ENCODE assay signal across 14 cellular contexts in genomic region chr2:16321872-16322271, GRCh38.
A peak's percentile ranks its signal among the peaks of the same experiment; 100 is the strongest.
DNase-seq lines count a peak whose midpoint lies in the region; ATAC-seq and TF ChIP-seq lines count a peak whose summit lies in the region.
"Had no signal": no experiment of that assay in that cellular context is flagged by ENCODE, and none has a peak within 500 bp of the region (broad histone marks: within the 10 kb centered on the region; RNA-seq: fewer than 3 reads in every experiment).

No MANE protein-coding gene starts in this region.

- H3K4me1 Mint-ChIP-seq in naive thymus-derived CD4-positive, alpha-beta T cell: peaks cover 0 to 2% (median 0%) of the 10 kb centered on the region in 7 donors
- H3K4me1 Mint-ChIP-seq: activated naive CD8-positive, alpha-beta T cell treated with anti-CD3 and anti-CD28 coated beads, Interleukin-2, amount 10 ng/mL, durations not matched to agents 7 days and 5 days had no signal

- TF ChIP-seq RAD21 in liver (IDR thresholded peaks at IDR 0.05): peak; percentile 29 to 43

- no TSS peak for BruUV-seq in A673 (replicated peaks; lab: Mats Ljungman, UMichigan)

- H3K4me3 ChIP-seq in A673 (ENCODE audit: low read depth, low read length, poor library complexity, severe bottlenecking) (no peak overlapping the region), liver (ENCODE audit: low read depth in 1 of 3, low read length in 3 of 3) (no peak overlapping the region)
- H3K4me3 ChIP-seq in naive thymus-derived CD4-positive, alpha-beta T cell (ENCODE audit: low read length): no peak overlapping the region
- H3K4me3 ChIP-seq: mucosa of descending colon had no signal

- ATAC-seq in naive thymus-derived CD4-positive, alpha-beta T cell: no peak
- no peak for ATAC-seq in GM19324 (IDR thresholded peaks at IDR 0.05; ENCODE audit: low FRiP score, unreplicated experiment)
- ATAC-seq: mucosa of descending colon had no signal

- CTCF ChIA-PET in A673 (lab: Charles Lee): no interaction called here
- CTCF ChIA-PET in naive thymus-derived CD4-positive, alpha-beta T cell (lab: Charles Lee): no interaction called here

- H3K36me3 ChIP-seq in A673 (ENCODE audit: insufficient read depth, low read length, poor library complexity, severe bottlenecking) (no peaks in the 10 kb centered on the region), liver (ENCODE audit: control insufficient read depth in 4 of 4, insufficient read depth in 3 of 4, low read depth in 1 of 4, low read length in 3 of 4) (no peaks in the 10 kb centered on the region)
- H3K36me3 ChIP-seq in naive thymus-derived CD4-positive, alpha-beta T cell (ENCODE audit: control insufficient read depth in 2 of 3, insufficient read depth in 3 of 3, low read length in 3 of 3): no peaks in the 10 kb centered on the region

- H3K4me1 ChIP-seq in A673 (ENCODE audit: insufficient read depth, low read length, poor library complexity, severe bottlenecking) (no peaks in the 10 kb centered on the region), liver (ENCODE audit: control insufficient read depth in 4 of 4, insufficient read depth in 4 of 4, low read length in 3 of 4) (peaks cover 0 to 4% (median 0%) of the 10 kb centered on the region in 4 donors)
- no peaks in the 10 kb centered on the region for H3K4me1 ChIP-seq in naive thymus-derived CD4-positive, alpha-beta T cell (ENCODE audit: control insufficient read depth in 2 of 2, insufficient read depth in 2 of 2, low read length in 2 of 2)
- H3K4me1 ChIP-seq: parathyroid adenoma had no signal

- POLR2A ChIA-PET in A673 (lab: Charles Lee; ENCODE audit: low non-redundant PET): no interaction called here
- POLR2A ChIA-PET in naive thymus-derived CD4-positive, alpha-beta T cell (lab: Charles Lee): no interaction called here

- no peaks in the 10 kb centered on the region for H3K27me3 ChIP-seq in A673 (replicated peaks; ENCODE audit: insufficient read depth, low read depth, low read length, poor library complexity)
- H3K27me3 ChIP-seq in liver (ENCODE audit: control insufficient read depth in 4 of 4, insufficient read depth in 4 of 4, low read length in 3 of 4): no peaks in the 10 kb centered on the region
- no peaks in the 10 kb centered on the region for H3K27me3 ChIP-seq in naive thymus-derived CD4-positive, alpha-beta T cell (ENCODE audit: control insufficient read depth in 2 of 2, insufficient read depth in 2 of 2, low read length in 2 of 2)

- peaks cover 0 to 5% (median 0%) of the 10 kb centered on the region in 5 donors for H3K27me3 Mint-ChIP-seq in naive thymus-derived CD4-positive, alpha-beta T cell
- H3K27me3 Mint-ChIP-seq: activated naive CD8-positive, alpha-beta T cell treated with anti-CD3 and anti-CD28 coated beads, Interleukin-2, amount 10 ng/mL, durations not matched to agents 7 days and 5 days had no signal

- 91% methylated on average over 4 of the region's 4 CpGs for WGBS in liver

- H3K9me3 ChIP-seq in A673 (ENCODE audit: low read depth, low read length, poor library complexity, severe bottlenecking): no peaks in the 10 kb centered on the region
- H3K9me3 ChIP-seq in liver (ENCODE audit: control insufficient read depth in 4 of 4, low read length in 3 of 4): no peaks in the 10 kb centered on the region
- no peaks in the 10 kb centered on the region for H3K9me3 ChIP-seq in naive thymus-derived CD4-positive, alpha-beta T cell (ENCODE audit: control insufficient read depth in 2 of 3, low read length in 3 of 3)
- H3K9me3 ChIP-seq: mucosa of descending colon had no signal

- H3K4me3 Mint-ChIP-seq in naive thymus-derived CD4-positive, alpha-beta T cell: no peak overlapping the region
- H3K4me3 Mint-ChIP-seq: activated naive CD8-positive, alpha-beta T cell treated with anti-CD3 and anti-CD28 coated beads, Interleukin-2, amount 10 ng/mL, durations not matched to agents 7 days and 5 days had no signal

- H3K9ac ChIP-seq in liver (ENCODE audit: low read depth in 1 of 2, low read length in 2 of 2): no peak overlapping the region
- H3K9ac ChIP-seq: parathyroid adenoma had no signal

- intact Hi-C loops in A673 (cut with micrococcal nuclease; ENCODE audit: unreplicated experiment): no loop called here
- intact Hi-C loops in naive thymus-derived CD4-positive, alpha-beta T cell (cut with micrococcal nuclease): loop anchor here in 1 of 2 donors (1.0 kb wide), 1 partner anchor 34 kb away; no protein-coding TSS in a partner anchor

- TF ChIP-seq CTCF in A673 (conservative IDR thresholded peaks at IDR 0.05; ENCODE audit: low read depth, low read length) (0 out of 2 replicates have a peak, but pooled peaks have one; percentile 15), liver (IDR thresholded peaks at IDR 0.05; ENCODE audit: low read depth, low read length, missing input control) (no peak)

- peaks cover 0 to 2% (median 0%) of the 10 kb centered on the region in 11 donors for H3K9me3 Mint-ChIP-seq in naive thymus-derived CD4-positive, alpha-beta T cell
- H3K9me3 Mint-ChIP-seq: activated naive CD8-positive, alpha-beta T cell treated with anti-CD3 and anti-CD28 coated beads, Interleukin-2, amount 10 ng/mL, durations not matched to agents 7 days and 5 days had no signal

- no peaks in the 10 kb centered on the region for H3K36me3 Mint-ChIP-seq in naive thymus-derived CD4-positive, alpha-beta T cell
- H3K36me3 Mint-ChIP-seq: activated naive CD8-positive, alpha-beta T cell treated with anti-CD3 and anti-CD28 coated beads, Interleukin-2, amount 10 ng/mL, durations not matched to agents 7 days and 5 days had no signal

- no peak overlapping the region for H3K27ac ChIP-seq in A673 (ENCODE audit: low read depth, low read length, poor library complexity, severe bottlenecking)
- no peak overlapping the region for H3K27ac ChIP-seq in liver (ENCODE audit: low read depth in 1 of 2, low read length in 2 of 2)
- H3K27ac ChIP-seq in naive thymus-derived CD4-positive, alpha-beta T cell (ENCODE audit: low read depth, low read length): no peak overlapping the region
- H3K27ac ChIP-seq: parathyroid adenoma had no signal

- DNase-seq in A673 (ENCODE audit: low spot score): no peak
- DNase-seq in DMS114 treated with DMSO at 0.1 percent for 48 hours (lab: John Stamatoyannopoulos, UW; ENCODE audit: unreplicated experiment): peak; percentile 2
- peak; percentile 39 for DNase-seq in SK-MEL-5 (ENCODE audit: low read depth, low spot score)
- no peak for DNase-seq in naive thymus-derived CD4-positive, alpha-beta T cell
- DNase-seq in DMS153 treated with DMSO at 0.1 percent for 48 hours (lab: John Stamatoyannopoulos, UW; ENCODE audit: unreplicated experiment): no peak
- DNase-seq: activated CD4-positive, alpha-beta T cell treated with anti-CD3 and anti-CD28 coated beads for 48 hours; activated naive CD8-positive, alpha-beta T cell treated with anti-CD3 and anti-CD28 coated beads, Interleukin-2, amount 10 ng/mL, durations not matched to agents 7 days and 5 days; foreskin melanocyte; mucosa of descending colon; NCI-H1048; NCI-H446 treated with DMSO at 0.1 percent for 48 hours had no signal

- no peak overlapping the region for H3K27ac Mint-ChIP-seq in naive thymus-derived CD4-positive, alpha-beta T cell
- H3K27ac Mint-ChIP-seq: activated naive CD8-positive, alpha-beta T cell treated with anti-CD3 and anti-CD28 coated beads, Interleukin-2, amount 10 ng/mL, durations not matched to agents 7 days and 5 days had no signal

- in situ Hi-C loops in SK-MEL-5 (cut with HindIII; ENCODE audit: low pct_unique_long_range_greater_than_20kb, low sequenced_read_pairs): no loop called here

TF ChIP-seq in liver, 16 proteins besides CTCF, POLR2A, EP300 and RAD21:
- TF ChIP-seq EGR1 (IDR thresholded peaks at IDR 0.05; ENCODE audit: low read depth in 2 of 2): no peak
- TF ChIP-seq GABPA (IDR thresholded peaks at IDR 0.05 in 1 of 2, conservative IDR thresholded peaks at IDR 0.05 in 1 of 2): no peak
- TF ChIP-seq MAX (IDR thresholded peaks at IDR 0.05): no peak
- no peak for TF ChIP-seq TAF1 (conservative IDR thresholded peaks at IDR 0.05)
- TF ChIP-seq, protein P1, sequence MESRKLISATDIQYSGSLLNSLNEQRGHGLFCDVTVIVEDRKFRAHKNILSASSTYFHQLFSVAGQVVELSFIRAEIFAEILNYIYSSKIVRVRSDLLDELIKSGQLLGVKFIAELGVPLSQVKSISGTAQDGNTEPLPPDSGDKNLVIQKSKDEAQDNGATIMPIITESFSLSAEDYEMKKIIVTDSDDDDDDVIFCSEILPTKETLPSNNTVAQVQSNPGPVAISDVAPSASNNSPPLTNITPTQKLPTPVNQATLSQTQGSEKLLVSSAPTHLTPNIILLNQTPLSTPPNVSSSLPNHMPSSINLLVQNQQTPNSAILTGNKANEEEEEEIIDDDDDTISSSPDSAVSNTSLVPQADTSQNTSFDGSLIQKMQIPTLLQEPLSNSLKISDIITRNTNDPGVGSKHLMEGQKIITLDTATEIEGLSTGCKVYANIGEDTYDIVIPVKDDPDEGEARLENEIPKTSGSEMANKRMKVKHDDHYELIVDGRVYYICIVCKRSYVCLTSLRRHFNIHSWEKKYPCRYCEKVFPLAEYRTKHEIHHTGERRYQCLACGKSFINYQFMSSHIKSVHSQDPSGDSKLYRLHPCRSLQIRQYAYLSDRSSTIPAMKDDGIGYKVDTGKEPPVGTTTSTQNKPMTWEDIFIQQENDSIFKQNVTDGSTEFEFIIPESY (IDR thresholded peaks at IDR 0.05): no peak
TF ChIP-seq in liver: peak in this region for 0.

Comparison
In these comparisons a context has a peak if more than half of its experiments do, and no peak if none do; other contexts are left out.
1. DNase-seq: peak in DMS114 treated with DMSO at 0.1 percent for 48 hours (single experiment) and SK-MEL-5 (single experiment); none in A673 (single experiment), naive thymus-derived CD4-positive, alpha-beta T cell (0 of 9) and DMS153 treated with DMSO at 0.1 percent for 48 hours (single experiment).